Comparison of ENCODE assay signal across 2 cellular contexts in genomic region chr17:7046725-7047397, GRCh38.
A peak's percentile ranks its signal among the peaks of the same experiment; 100 is the strongest.
TF ChIP-seq lines count a peak whose summit lies in the region.

No MANE protein-coding gene starts in this region.

TF ChIP-seq in GM12891, 5 proteins besides CTCF, POLR2A, EP300 and RAD21:
- TF ChIP-seq SPI1 (IDR thresholded peaks at IDR 0.05; ENCODE audit: low read depth, low read length): 0 out of 2 replicates have a peak, but pooled peaks have one; percentile 7

TF ChIP-seq in liver, 16 proteins besides CTCF, POLR2A, EP300 and RAD21:
- peak; percentile 19 to 31 for TF ChIP-seq HNF4A (conservative IDR thresholded peaks at IDR 0.05)
- TF ChIP-seq SP1 (IDR thresholded peaks at IDR 0.05): peak; percentile 20
